ENCODE assay signal across 1 cellular context in genomic region chr2:126527836-126528490, GRCh38.
A peak's percentile ranks its signal among the peaks of the same experiment; 100 is the strongest.
TF ChIP-seq lines count a peak whose summit lies in the region.

No MANE protein-coding gene starts in this region.

TF ChIP-seq in GM12878, 131 proteins besides CTCF, POLR2A, EP300 and RAD21 (continued from another document):
- TF ChIP-seq CREM (IDR thresholded peaks at IDR 0.05; ENCODE audit: low read depth) (no peak), RBBP5 (conservative IDR thresholded peaks at IDR 0.05) (no peak), GABPA (IDR thresholded peaks at IDR 0.05; ENCODE audit: low read depth) (no peak), YY1 (IDR thresholded peaks at IDR 0.05; ENCODE audit: low read depth, low read length) (peak; percentile 60), MXI1 (IDR thresholded peaks at IDR 0.05; ENCODE audit: low read depth, low read length) (no peak), NR2C2 (IDR thresholded peaks at IDR 0.05; ENCODE audit: borderline replicate concordance, control insufficient read depth, insufficient read length, low read depth) (no peak), ZSCAN29 (IDR thresholded peaks at IDR 0.05) (no peak), RFX5 (IDR thresholded peaks at IDR 0.05; ENCODE audit: low read depth, low read length) (no peak), EZH2 (IDR thresholded peaks at IDR 0.05; ENCODE audit: borderline replicate concordance, control insufficient read depth, low read depth, low read length) (no peak), NBN (IDR thresholded peaks at IDR 0.05) (no peak), ATF2 (IDR thresholded peaks at IDR 0.05; ENCODE audit: low read length) (no peak)
- TF ChIP-seq, protein P1, sequence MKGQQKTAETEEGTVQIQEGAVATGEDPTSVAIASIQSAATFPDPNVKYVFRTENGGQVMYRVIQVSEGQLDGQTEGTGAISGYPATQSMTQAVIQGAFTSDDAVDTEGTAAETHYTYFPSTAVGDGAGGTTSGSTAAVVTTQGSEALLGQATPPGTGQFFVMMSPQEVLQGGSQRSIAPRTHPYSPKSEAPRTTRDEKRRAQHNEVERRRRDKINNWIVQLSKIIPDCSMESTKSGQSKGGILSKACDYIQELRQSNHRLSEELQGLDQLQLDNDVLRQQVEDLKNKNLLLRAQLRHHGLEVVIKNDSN (IDR thresholded peaks at IDR 0.05; ENCODE audit: borderline replicate concordance, extremely low read length, insufficient read depth, low read depth, low read length) = no peak
- TF ChIP-seq, protein P2, sequence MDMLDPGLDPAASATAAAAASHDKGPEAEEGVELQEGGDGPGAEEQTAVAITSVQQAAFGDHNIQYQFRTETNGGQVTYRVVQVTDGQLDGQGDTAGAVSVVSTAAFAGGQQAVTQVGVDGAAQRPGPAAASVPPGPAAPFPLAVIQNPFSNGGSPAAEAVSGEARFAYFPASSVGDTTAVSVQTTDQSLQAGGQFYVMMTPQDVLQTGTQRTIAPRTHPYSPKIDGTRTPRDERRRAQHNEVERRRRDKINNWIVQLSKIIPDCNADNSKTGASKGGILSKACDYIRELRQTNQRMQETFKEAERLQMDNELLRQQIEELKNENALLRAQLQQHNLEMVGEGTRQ (IDR thresholded peaks at IDR 0.05; ENCODE audit: borderline replicate concordance, low read depth, low read length) = no peak
- TF ChIP-seq, protein P3, sequence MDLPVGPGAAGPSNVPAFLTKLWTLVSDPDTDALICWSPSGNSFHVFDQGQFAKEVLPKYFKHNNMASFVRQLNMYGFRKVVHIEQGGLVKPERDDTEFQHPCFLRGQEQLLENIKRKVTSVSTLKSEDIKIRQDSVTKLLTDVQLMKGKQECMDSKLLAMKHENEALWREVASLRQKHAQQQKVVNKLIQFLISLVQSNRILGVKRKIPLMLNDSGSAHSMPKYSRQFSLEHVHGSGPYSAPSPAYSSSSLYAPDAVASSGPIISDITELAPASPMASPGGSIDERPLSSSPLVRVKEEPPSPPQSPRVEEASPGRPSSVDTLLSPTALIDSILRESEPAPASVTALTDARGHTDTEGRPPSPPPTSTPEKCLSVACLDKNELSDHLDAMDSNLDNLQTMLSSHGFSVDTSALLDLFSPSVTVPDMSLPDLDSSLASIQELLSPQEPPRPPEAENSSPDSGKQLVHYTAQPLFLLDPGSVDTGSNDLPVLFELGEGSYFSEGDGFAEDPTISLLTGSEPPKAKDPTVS (IDR thresholded peaks at IDR 0.05; ENCODE audit: low read depth, low read length) = no peak
